28 cellular contexts compared by ENCODE assay signal in the genomic region with DNA sequence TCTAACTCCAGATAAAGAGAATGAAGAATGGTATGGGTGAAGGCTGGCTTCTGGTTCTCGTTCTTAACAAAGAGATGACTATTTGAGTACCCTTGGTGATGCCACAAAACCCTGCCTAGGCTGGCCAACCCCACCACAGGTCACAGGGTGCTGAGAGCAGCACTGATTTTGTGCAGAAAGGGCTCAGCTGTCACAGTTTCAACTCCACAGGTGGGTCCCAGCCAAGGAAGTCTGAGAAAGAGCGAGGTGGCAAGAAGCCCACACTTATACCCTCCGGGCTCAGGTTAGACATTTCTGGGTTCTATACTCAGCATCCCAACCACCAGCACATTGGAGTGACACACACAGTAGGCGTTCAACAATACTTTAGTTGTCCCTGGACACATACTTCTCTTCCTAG.
"Had no signal": no experiment of that assay in that cellular context is flagged by ENCODE, and none has a peak within 500 bp of the region (broad histone marks: within the 10 kb centered on the region; RNA-seq: fewer than 3 reads in every experiment).

No MANE protein-coding gene starts in this region.

- H3K27me3 Mint-ChIP-seq: activated CD4-positive, alpha-beta T cell treated with anti-CD3 and anti-CD28 coated beads, Interleukin-2, amount 10 ng/mL, durations not matched to agents 24 days and 14 days; activated CD8-positive, alpha-beta T cell treated with anti-CD3 and anti-CD28 coated beads for 36 hours; activated naive CD4-positive, alpha-beta T cell treated with anti-CD3 and anti-CD28 coated beads, Interleukin-2, amount 50 U/mL, for 24 hours; activated naive CD8-positive, alpha-beta T cell treated with anti-CD3 and anti-CD28 coated beads, Interleukin-2, amount 10 ng/mL, durations not matched to agents 7 days and 5 days; activated T-cell treated with anti-CD3 and anti-CD28 coated beads, Interleukin-2, amount 50 U/mL, for 24 hours; brain had no signal

- H3K36me3 Mint-ChIP-seq: activated naive CD4-positive, alpha-beta T cell treated with anti-CD3 and anti-CD28 coated beads, Interleukin-2, amount 50 U/mL, for 24 hours; activated naive CD8-positive, alpha-beta T cell treated with anti-CD3 and anti-CD28 coated beads, Interleukin-2, amount 10 ng/mL, durations not matched to agents 7 days and 5 days; brain had no signal

- H3K4me1 Mint-ChIP-seq: activated CD4-positive, alpha-beta T cell treated with anti-CD3 and anti-CD28 coated beads, Interleukin-2, amount 10 ng/mL, durations not matched to agents 24 days and 14 days; activated naive CD4-positive, alpha-beta T cell treated with anti-CD3 and anti-CD28 coated beads, Interleukin-2, amount 50 U/mL, for 24 hours; activated naive CD8-positive, alpha-beta T cell treated with anti-CD3 and anti-CD28 coated beads, Interleukin-2, amount 10 ng/mL, durations not matched to agents 7 days and 5 days; brain had no signal

- DNase-seq: activated CD4-positive, alpha-beta T cell treated with anti-CD3 and anti-CD28 coated beads, Interleukin-2, amount 10 ng/mL, durations not matched to agents 24 days and 14 days; activated CD4-positive, alpha-beta T cell treated with anti-CD3 and anti-CD28 coated beads, Interleukin-2, amount 50 U/mL, for 4 hours; activated CD8-positive, alpha-beta T cell treated with anti-CD3 and anti-CD28 coated beads for 36 hours; activated gamma-delta T cell; activated naive CD4-positive, alpha-beta T cell treated with Interleukin-2 at 50 U/mL for 16 hours; activated naive CD8-positive, alpha-beta T cell treated with anti-CD3 and anti-CD28 coated beads, Interleukin-2, amount 10 ng/mL, durations not matched to agents 7 days and 5 days; activated T-cell treated with anti-CD3 and anti-CD28 coated beads, Interleukin-2, amount 50 U/mL, for 24 hours; central memory CD4-positive, alpha-beta T cell; Karpas-422; KBM-7; NCI-H1048; NCI-H1105 treated with DMSO at 0.1 percent for 48 hours; NCI-H1436; NCI-H1694; NCI-H1930; NCI-H2081 treated with DMSO at 0.1 percent for 48 hours; NCI-H226; NCI-H446 treated with DMSO at 0.1 percent for 48 hours; NCI-H524; NCI-H69; NCI-H82; SHP77 had no signal

- ATAC-seq: activated CD8-positive, alpha-beta T cell treated with anti-CD3 and anti-CD28 coated beads for 36 hours; Panc1 had no signal

- H3K9me3 Mint-ChIP-seq: activated CD4-positive, alpha-beta T cell treated with anti-CD3 and anti-CD28 coated beads, Interleukin-2, amount 10 ng/mL, durations not matched to agents 24 days and 14 days; activated CD8-positive, alpha-beta T cell treated with anti-CD3 and anti-CD28 coated beads for 36 hours; activated naive CD4-positive, alpha-beta T cell treated with anti-CD3 and anti-CD28 coated beads, Interleukin-2, amount 50 U/mL, for 24 hours; activated naive CD8-positive, alpha-beta T cell treated with anti-CD3 and anti-CD28 coated beads, Interleukin-2, amount 10 ng/mL, durations not matched to agents 7 days and 5 days; activated T-cell treated with anti-CD3 and anti-CD28 coated beads, Interleukin-2, amount 50 U/mL, for 24 hours; activated T-helper 2 cell treated with anti-CD3 and anti-CD28 coated beads, Interferon-gamma antibody, Interleukin-2, Interleukin-4, amounts not matched to agents 10 μg/mL and 5 μg/mL and 100 μg/mL, durations not matched to agents 14 hours and 24 hours and 36 hours; brain; T-helper 1 cell treated with Interleukin-12 subunit alpha and Interleukin-12 subunit beta and Interleukin-4 antibody, amounts not matched to agents 30 μg/mL and 1 μg/mL, for 36 hours; T-helper 2 cell treated with Interferon-gamma antibody and Interleukin-4, amounts not matched to agents 5 μg/mL and 100 μg/mL, for 36 hours had no signal

- H3K27ac Mint-ChIP-seq: activated CD4-positive, alpha-beta T cell treated with anti-CD3 and anti-CD28 coated beads, Interleukin-2, amount 10 ng/mL, durations not matched to agents 24 days and 14 days; activated CD8-positive, alpha-beta T cell treated with anti-CD3 and anti-CD28 coated beads for 36 hours; activated naive CD4-positive, alpha-beta T cell treated with anti-CD3 and anti-CD28 coated beads, Interleukin-2, amount 50 U/mL, for 24 hours; activated naive CD8-positive, alpha-beta T cell treated with anti-CD3 and anti-CD28 coated beads, Interleukin-2, amount 10 ng/mL, durations not matched to agents 7 days and 5 days; activated T-cell treated with anti-CD3 and anti-CD28 coated beads, Interleukin-2, amount 50 U/mL, for 24 hours; activated T-helper 2 cell treated with anti-CD3 and anti-CD28 coated beads, Interferon-gamma antibody, Interleukin-2, Interleukin-4, amounts not matched to agents 10 μg/mL and 5 μg/mL and 100 μg/mL, durations not matched to agents 14 hours and 24 hours and 36 hours; brain; T-helper 1 cell treated with Interleukin-12 subunit alpha and Interleukin-12 subunit beta and Interleukin-4 antibody, amounts not matched to agents 30 μg/mL and 1 μg/mL, for 36 hours; T-helper 2 cell treated with Interferon-gamma antibody and Interleukin-4, amounts not matched to agents 5 μg/mL and 100 μg/mL, for 36 hours had no signal

- H3K4me3 Mint-ChIP-seq: activated CD4-positive, alpha-beta T cell treated with anti-CD3 and anti-CD28 coated beads, Interleukin-2, amount 10 ng/mL, durations not matched to agents 24 days and 14 days; activated CD8-positive, alpha-beta T cell treated with anti-CD3 and anti-CD28 coated beads for 36 hours; activated naive CD4-positive, alpha-beta T cell treated with anti-CD3 and anti-CD28 coated beads, Interleukin-2, amount 50 U/mL, for 24 hours; activated naive CD8-positive, alpha-beta T cell treated with anti-CD3 and anti-CD28 coated beads, Interleukin-2, amount 10 ng/mL, durations not matched to agents 7 days and 5 days; activated T-cell treated with anti-CD3 and anti-CD28 coated beads, Interleukin-2, amount 50 U/mL, for 24 hours; brain; T-helper 1 cell treated with Interleukin-12 subunit alpha and Interleukin-12 subunit beta and Interleukin-4 antibody, amounts not matched to agents 30 μg/mL and 1 μg/mL, for 36 hours; T-helper 2 cell treated with Interferon-gamma antibody and Interleukin-4, amounts not matched to agents 5 μg/mL and 100 μg/mL, for 36 hours had no signal
